ENCODE assay signal across 8 cellular contexts in genomic region chr4:184511156-184511555, GRCh38.
"Had no signal": no experiment of that assay in that cellular context is flagged by ENCODE, and none has a peak within 500 bp of the region (broad histone marks: within the 10 kb centered on the region; RNA-seq: fewer than 3 reads in every experiment).

No MANE protein-coding gene starts in this region.

- H3K4me3 Mint-ChIP-seq: GM23338, HFFc6, IgD-negative memory B cell had no signal

- ATAC-seq: GM23338, HCT116, HepG2 had no signal

- H3K36me3 ChIP-seq: HAP-1 had no signal

- H3K4me3 ChIP-seq: HAP-1 had no signal

- DNase-seq: H7, HFFc6 had no signal

- H3K27ac Mint-ChIP-seq: GM23338, HFFc6, IgD-negative memory B cell had no signal

- H3K27ac ChIP-seq: HL-60 had no signal

- H3K4me1 ChIP-seq: HAP-1 had no signal

- FAIRE-seq: HepG2 had no signal

- H3K9me3 ChIP-seq: HAP-1 had no signal
